In the genomic region with DNA sequence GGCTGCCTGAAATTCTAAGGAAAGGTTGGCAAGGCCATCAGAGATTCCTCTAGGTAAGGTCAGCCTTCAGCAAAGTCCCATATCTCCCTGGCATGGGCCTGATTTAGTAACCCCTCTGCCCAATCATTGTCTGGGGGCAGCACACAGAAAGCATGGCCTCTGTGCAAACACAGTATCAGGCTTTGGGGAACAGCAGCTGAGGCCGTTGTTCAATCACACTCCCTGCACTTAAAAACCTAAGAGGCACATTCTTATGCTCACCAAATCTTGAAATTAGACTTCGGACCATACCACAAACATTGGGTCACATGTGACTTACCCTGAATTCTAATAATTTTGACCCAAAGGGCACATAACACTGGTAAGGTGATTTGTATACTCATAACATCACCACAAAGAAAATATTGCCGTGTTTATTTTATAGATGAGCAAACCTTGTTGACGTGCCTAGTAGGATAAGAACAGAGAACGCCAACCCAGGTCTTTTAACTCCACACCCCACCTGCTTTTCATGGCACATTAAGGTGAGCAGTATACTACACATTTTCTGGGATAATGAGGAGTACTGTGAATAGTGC, we compare ENCODE assay signal across 1 cellular context.
A peak's percentile ranks its signal among the peaks of the same experiment; 100 is the strongest.
TF ChIP-seq lines count a peak whose summit lies in the region.

No MANE protein-coding gene starts in this region.

TF ChIP-seq in HepG2, 621 proteins besides CTCF, POLR2A, EP300 and RAD21 (continued from another document):
- TF ChIP-seq, protein P1, sequence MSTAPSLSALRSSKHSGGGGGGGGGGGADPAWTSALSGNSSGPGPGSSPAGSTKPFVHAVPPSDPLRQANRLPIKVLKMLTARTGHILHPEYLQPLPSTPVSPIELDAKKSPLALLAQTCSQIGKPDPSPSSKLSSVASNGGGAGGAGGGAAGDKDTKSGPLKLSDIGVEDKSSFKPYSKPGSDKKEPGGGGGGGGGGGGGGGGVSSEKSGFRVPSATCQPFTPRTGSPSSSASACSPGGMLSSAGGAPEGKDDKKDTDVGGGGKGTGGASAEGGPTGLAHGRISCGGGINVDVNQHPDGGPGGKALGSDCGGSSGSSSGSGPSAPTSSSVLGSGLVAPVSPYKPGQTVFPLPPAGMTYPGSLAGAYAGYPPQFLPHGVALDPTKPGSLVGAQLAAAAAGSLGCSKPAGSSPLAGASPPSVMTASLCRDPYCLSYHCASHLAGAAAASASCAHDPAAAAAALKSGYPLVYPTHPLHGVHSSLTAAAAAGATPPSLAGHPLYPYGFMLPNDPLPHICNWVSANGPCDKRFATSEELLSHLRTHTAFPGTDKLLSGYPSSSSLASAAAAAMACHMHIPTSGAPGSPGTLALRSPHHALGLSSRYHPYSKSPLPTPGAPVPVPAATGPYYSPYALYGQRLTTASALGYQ (CRISPR knock-in tag; IDR thresholded peaks at IDR 0.05), result 0 out of 2 replicates have a peak, but pooled peaks have one; percentile 25
- TF ChIP-seq ZMYM4 (CRISPR knock-in tag; IDR thresholded peaks at IDR 0.05), result peak; percentile 65
- TF ChIP-seq, protein P2, sequence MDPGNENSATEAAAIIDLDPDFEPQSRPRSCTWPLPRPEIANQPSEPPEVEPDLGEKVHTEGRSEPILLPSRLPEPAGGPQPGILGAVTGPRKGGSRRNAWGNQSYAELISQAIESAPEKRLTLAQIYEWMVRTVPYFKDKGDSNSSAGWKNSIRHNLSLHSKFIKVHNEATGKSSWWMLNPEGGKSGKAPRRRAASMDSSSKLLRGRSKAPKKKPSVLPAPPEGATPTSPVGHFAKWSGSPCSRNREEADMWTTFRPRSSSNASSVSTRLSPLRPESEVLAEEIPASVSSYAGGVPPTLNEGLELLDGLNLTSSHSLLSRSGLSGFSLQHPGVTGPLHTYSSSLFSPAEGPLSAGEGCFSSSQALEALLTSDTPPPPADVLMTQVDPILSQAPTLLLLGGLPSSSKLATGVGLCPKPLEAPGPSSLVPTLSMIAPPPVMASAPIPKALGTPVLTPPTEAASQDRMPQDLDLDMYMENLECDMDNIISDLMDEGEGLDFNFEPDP (CRISPR knock-in tag; conservative IDR thresholded peaks at IDR 0.05), result peak; percentile 84; the same call in 1 of the 2 replicates
- 0 out of 2 replicates have a peak, but pooled peaks have one; percentile 16 for TF ChIP-seq MED1 (CRISPR knock-in tag; IDR thresholded peaks at IDR 0.05)
- peak; percentile 35; the same call in 1 of the 2 replicates for TF ChIP-seq BCL6 (CRISPR knock-in tag; IDR thresholded peaks at IDR 0.05)
- TF ChIP-seq USF2 (IDR thresholded peaks at IDR 0.05; ENCODE audit: low read depth, low read length), result no peak
- TF ChIP-seq USF2 (CRISPR knock-in tag; IDR thresholded peaks at IDR 0.05; ENCODE audit: borderline replicate concordance), result peak; percentile 35; the same call in 1 of the 2 replicates
- peak; percentile 89 for TF ChIP-seq NR2F2 (IDR thresholded peaks at IDR 0.05; ENCODE audit: borderline replicate concordance, low read depth)
- peak; percentile 77 for TF ChIP-seq ZNF609 (CRISPR knock-in tag; IDR thresholded peaks at IDR 0.05; ENCODE audit: borderline replicate concordance)
- TF ChIP-seq FOXA3 (CRISPR knock-in tag; IDR thresholded peaks at IDR 0.05), result peak; percentile 40; the same call in 1 of the 2 replicates
- no peak for TF ChIP-seq PHB2 (IDR thresholded peaks at IDR 0.05; ENCODE audit: partially characterized antibody)
- TF ChIP-seq FOXP4 (CRISPR knock-in tag; IDR thresholded peaks at IDR 0.05), result no peak
- peak; percentile 80 for TF ChIP-seq NR2F6 (IDR thresholded peaks at IDR 0.05)
- no peak for TF ChIP-seq NR2F6 (CRISPR knock-in tag; IDR thresholded peaks at IDR 0.05)
- peak; percentile 43; the same call in 1 of the 2 replicates for TF ChIP-seq HMG20A (CRISPR knock-in tag; IDR thresholded peaks at IDR 0.05; ENCODE audit: borderline replicate concordance)
- peak; percentile 54; the same call in 1 of the 2 replicates for TF ChIP-seq FOXJ3 (CRISPR knock-in tag; IDR thresholded peaks at IDR 0.05; ENCODE audit: borderline replicate concordance)
- no peak for TF ChIP-seq ATF5 (CRISPR knock-in tag; IDR thresholded peaks at IDR 0.05; ENCODE audit: low read depth)
- TF ChIP-seq ZNF672 (CRISPR knock-in tag; IDR thresholded peaks at IDR 0.05), result no peak
- peak; percentile 54 for TF ChIP-seq HNF4A (CRISPR knock-in tag; IDR thresholded peaks at IDR 0.05)
- TF ChIP-seq KAT2B (IDR thresholded peaks at IDR 0.05; ENCODE audit: borderline replicate concordance, low read depth, low read length), result no peak
- no peak for TF ChIP-seq ZNF543 (CRISPR knock-in tag; IDR thresholded peaks at IDR 0.05)
- TF ChIP-seq HHEX (CRISPR knock-in tag; IDR thresholded peaks at IDR 0.05), result peak; percentile 84
- TF ChIP-seq TBX3 (IDR thresholded peaks at IDR 0.05; ENCODE audit: borderline replicate concordance), result peak; percentile 52; the same call in 1 of the 2 replicates
- TF ChIP-seq NR2F1 (CRISPR knock-in tag; IDR thresholded peaks at IDR 0.05), result peak in 1 of 2 experiments; percentile 51; a peak in 1 of 4 replicates
- peak; percentile 35; the same call in 1 of the 2 replicates for TF ChIP-seq AHDC1 (CRISPR knock-in tag; IDR thresholded peaks at IDR 0.05; ENCODE audit: borderline replicate concordance)
- TF ChIP-seq ISL2 (CRISPR knock-in tag; IDR thresholded peaks at IDR 0.05), result 0 out of 2 replicates have a peak, but pooled peaks have one; percentile 37
